ENCODE assay signal across 12 cellular contexts in the genomic region with DNA sequence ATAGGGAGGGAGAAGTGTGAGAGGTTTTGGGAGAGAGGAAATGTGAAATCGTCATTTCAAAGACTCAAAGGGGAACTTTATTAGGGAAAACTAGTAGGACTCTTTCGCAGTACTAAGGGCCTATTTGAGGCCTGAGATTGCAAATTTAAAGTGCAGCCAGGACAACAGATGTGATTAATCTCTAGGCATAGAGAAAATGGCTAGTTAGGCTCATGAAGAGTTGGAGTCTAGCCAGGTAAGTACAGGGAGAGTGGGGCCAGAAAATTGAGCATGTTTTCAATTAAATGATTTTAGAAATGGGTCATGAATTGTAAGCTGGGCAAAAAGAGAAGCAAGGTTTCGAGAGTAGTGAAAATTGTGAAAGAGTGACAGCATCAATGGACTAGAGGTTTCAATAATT.
"Had no signal": no experiment of that assay in that cellular context is flagged by ENCODE, and none has a peak within 500 bp of the region (broad histone marks: within the 10 kb centered on the region; RNA-seq: fewer than 3 reads in every experiment).

No MANE protein-coding gene starts in this region.

- H3K79me2 ChIP-seq: hepatocyte had no signal

- H3K4me1 Mint-ChIP-seq: T-helper 17 cell had no signal

- H3K9me3 Mint-ChIP-seq: dendritic cell treated with granulocyte-macrophage colony-stimulating factor and Interleukin-4, amounts not matched to agents 40 ng/mL and 50 ng/mL, for 4 days; neural crest cell had no signal

- ATAC-seq: effector memory CD8-positive, alpha-beta T cell; T-helper 17 cell had no signal

- H3K27ac ChIP-seq: brain microvascular endothelial cell, hepatocyte, ovary, stomach, tibial artery had no signal

- H3K4me1 ChIP-seq: stomach had no signal

- H3K9me3 ChIP-seq: ovary, stomach, tibial artery had no signal

- H3K27me3 Mint-ChIP-seq: dendritic cell treated with granulocyte-macrophage colony-stimulating factor and Interleukin-4, amounts not matched to agents 40 ng/mL and 50 ng/mL, for 4 days; effector memory CD8-positive, alpha-beta T cell; T-helper 17 cell had no signal

- H3K4me3 Mint-ChIP-seq: dendritic cell treated with granulocyte-macrophage colony-stimulating factor and Interleukin-4, amounts not matched to agents 40 ng/mL and 50 ng/mL, for 4 days; effector memory CD8-positive, alpha-beta T cell; neural crest cell; T-helper 17 cell had no signal

- H3K36me3 ChIP-seq: brain microvascular endothelial cell, ovary, stomach, tibial artery had no signal

- H3K27me3 ChIP-seq: brain microvascular endothelial cell, hepatocyte, ovary, stomach, tibial artery had no signal

- H3K27ac Mint-ChIP-seq: dendritic cell treated with granulocyte-macrophage colony-stimulating factor and Interleukin-4, amounts not matched to agents 40 ng/mL and 50 ng/mL, for 4 days; effector memory CD8-positive, alpha-beta T cell; T-helper 17 cell had no signal

- H3K4me2 ChIP-seq: hepatocyte had no signal

- H3K4me3 ChIP-seq: hepatocyte, ovary, stomach, tibial artery had no signal

- DNase-seq: activated CD4-positive, alpha-beta T cell treated with anti-CD3 and anti-CD28 coated beads, Interleukin-2, amount 50 U/mL, for 1 hour; activated naive CD4-positive, alpha-beta T cell treated with anti-CD3 and anti-CD28 coated beads, Interleukin-2, amount 50 U/mL, for 16 hours; brain microvascular endothelial cell; effector memory CD8-positive, alpha-beta T cell; kidney; ovary; stomach; T-helper 17 cell; tibial artery had no signal

- H2AFZ ChIP-seq: hepatocyte had no signal
